Comparison of ENCODE assay signal across 13 cellular contexts in the genomic region with DNA sequence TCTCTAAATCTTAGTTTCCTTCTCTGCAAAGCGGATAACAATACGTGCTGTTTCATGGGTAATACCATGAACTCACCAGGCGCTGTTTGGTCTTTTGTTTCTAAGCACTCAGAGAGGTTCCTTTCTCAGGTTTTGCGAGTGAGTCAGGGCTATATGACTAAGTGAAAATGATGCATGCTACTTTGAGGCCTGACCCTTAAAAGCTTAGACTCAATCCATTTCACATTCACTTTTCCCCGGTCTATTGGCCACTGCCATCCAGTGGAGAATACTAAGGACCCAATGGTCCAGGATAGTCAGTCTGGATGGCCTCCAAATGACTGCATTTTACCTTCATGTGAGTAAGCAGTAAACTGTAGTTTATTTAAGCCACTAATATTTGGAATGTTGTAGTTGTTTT.
DNase-seq lines count a peak whose midpoint lies in the region; ATAC-seq, FAIRE-seq and TF ChIP-seq lines count a peak whose summit lies in the region.
"Had no signal": no experiment of that assay in that cellular context is flagged by ENCODE, and none has a peak within 500 bp of the region (broad histone marks: within the 10 kb centered on the region; RNA-seq: fewer than 3 reads in every experiment).

No MANE protein-coding gene starts in this region.

- ATAC-seq in HG02798 (IDR thresholded peaks at IDR 0.05; ENCODE audit: poor library complexity, unreplicated experiment): no peak
- ATAC-seq: lower lobe of right lung had no signal

- H3K27ac ChIP-seq in Karpas-422 (ENCODE audit: low read length): no peak overlapping the region
- H3K27ac ChIP-seq: lower lobe of right lung, tibial nerve had no signal

- H3K27me3 ChIP-seq in bronchial epithelial cell (ENCODE audit: control insufficient read depth, insufficient read depth, low read length): no peaks in the 10 kb centered on the region
- no peaks in the 10 kb centered on the region for H3K27me3 ChIP-seq in kidney epithelial cell (ENCODE audit: control insufficient read depth, insufficient read depth, low read length)
- no peaks in the 10 kb centered on the region for H3K27me3 ChIP-seq in Karpas-422 (ENCODE audit: low read length)
- H3K27me3 ChIP-seq: tibial nerve had no signal

- H3K9me3 ChIP-seq in Karpas-422 (ENCODE audit: low read length): peaks cover 15% of the 10 kb centered on the region
- H3K9me3 ChIP-seq: lower lobe of right lung had no signal

- no peak overlapping the region for H3K9ac ChIP-seq in Karpas-422 (ENCODE audit: low read length)

- no peak overlapping the region for H2AFZ ChIP-seq in Karpas-422 (ENCODE audit: low read length)

- FAIRE-seq in bronchial epithelial cell (lab: Jason Lieb, UNC): peak; percentile 85
- FAIRE-seq: frontal cortex had no signal

- peak; percentile 28 for DNase-seq in AG10803 (ENCODE audit: low read depth)
- DNase-seq in LHCN-M2 (ENCODE audit: low read depth): peak; percentile 43
- DNase-seq in bronchial epithelial cell (ENCODE audit: low read depth): peak; percentile 97
- peak; percentile 75 for DNase-seq in kidney epithelial cell (ENCODE audit: low read depth)
- DNase-seq in Karpas-422: no peak
- DNase-seq in NCI-H2171 treated with DMSO at 0.1 percent for 48 hours (lab: John Stamatoyannopoulos, UW): no peak
- DNase-seq in NCI-H1105 (lab: John Stamatoyannopoulos, UW): no peak
- DNase-seq: activated T-cell treated with anti-CD3 and anti-CD28 coated beads for 4 hours, lower lobe of right lung, posterior cingulate gyrus had no signal

- no peaks in the 10 kb centered on the region for H3K79me2 ChIP-seq in Karpas-422 (ENCODE audit: low read length)

- H3K4me1 ChIP-seq in Karpas-422 (ENCODE audit: low read length): no peaks in the 10 kb centered on the region
- H3K4me1 ChIP-seq: lower lobe of right lung, tibial nerve had no signal

- H3K4me3 ChIP-seq in AG10803 (ENCODE audit: low read length) (no peak overlapping the region), bronchial epithelial cell (ENCODE audit: low read depth, low read length) (no peak overlapping the region), kidney epithelial cell (ENCODE audit: low read depth, low read length) (no peak overlapping the region), Karpas-422 (ENCODE audit: low read length) (no peak overlapping the region)
- H3K4me3 ChIP-seq: lower lobe of right lung, tibial nerve had no signal

- no peaks in the 10 kb centered on the region for H4K20me1 ChIP-seq in Karpas-422 (ENCODE audit: insufficient read depth, low read depth, low read length)

- H3K9me2 ChIP-seq in Karpas-422 (replicated peaks; ENCODE audit: insufficient read depth, low read length): no peaks in the 10 kb centered on the region

- H3K4me2 ChIP-seq in Karpas-422 (ENCODE audit: low read depth, low read length, poor library complexity, severe bottlenecking): no peak overlapping the region

- no peak for TF ChIP-seq CTCF in AG10803 (conservative IDR thresholded peaks at IDR 0.05; ENCODE audit: low read length)
- no peak for TF ChIP-seq CTCF in bronchial epithelial cell (IDR thresholded peaks at IDR 0.05; ENCODE audit: insufficient read depth, low read length, severe bottlenecking)
- TF ChIP-seq CTCF in kidney epithelial cell (IDR thresholded peaks at IDR 0.05; ENCODE audit: insufficient read depth, low read length, poor library complexity, severe bottlenecking): peak; percentile 41

- H3K36me3 ChIP-seq in bronchial epithelial cell (ENCODE audit: control insufficient read depth, insufficient read depth, low read length) (no peaks in the 10 kb centered on the region), kidney epithelial cell (ENCODE audit: control insufficient read depth, insufficient read depth, low read length) (no peaks in the 10 kb centered on the region), Karpas-422 (ENCODE audit: insufficient read depth, low read length) (no peaks in the 10 kb centered on the region)
- H3K36me3 ChIP-seq: lower lobe of right lung, tibial nerve had no signal

Comparison
In these comparisons a context has a peak if more than half of its experiments do, and no peak if none do; other contexts are left out.
1. DNase-seq: peak in AG10803 (single experiment), LHCN-M2 (single experiment), bronchial epithelial cell (single experiment) and kidney epithelial cell (single experiment); none in Karpas-422 (single experiment), NCI-H2171 treated with DMSO at 0.1 percent for 48 hours (single experiment) and NCI-H1105 (single experiment).